8 cellular contexts compared by ENCODE assay signal in the genomic region with DNA sequence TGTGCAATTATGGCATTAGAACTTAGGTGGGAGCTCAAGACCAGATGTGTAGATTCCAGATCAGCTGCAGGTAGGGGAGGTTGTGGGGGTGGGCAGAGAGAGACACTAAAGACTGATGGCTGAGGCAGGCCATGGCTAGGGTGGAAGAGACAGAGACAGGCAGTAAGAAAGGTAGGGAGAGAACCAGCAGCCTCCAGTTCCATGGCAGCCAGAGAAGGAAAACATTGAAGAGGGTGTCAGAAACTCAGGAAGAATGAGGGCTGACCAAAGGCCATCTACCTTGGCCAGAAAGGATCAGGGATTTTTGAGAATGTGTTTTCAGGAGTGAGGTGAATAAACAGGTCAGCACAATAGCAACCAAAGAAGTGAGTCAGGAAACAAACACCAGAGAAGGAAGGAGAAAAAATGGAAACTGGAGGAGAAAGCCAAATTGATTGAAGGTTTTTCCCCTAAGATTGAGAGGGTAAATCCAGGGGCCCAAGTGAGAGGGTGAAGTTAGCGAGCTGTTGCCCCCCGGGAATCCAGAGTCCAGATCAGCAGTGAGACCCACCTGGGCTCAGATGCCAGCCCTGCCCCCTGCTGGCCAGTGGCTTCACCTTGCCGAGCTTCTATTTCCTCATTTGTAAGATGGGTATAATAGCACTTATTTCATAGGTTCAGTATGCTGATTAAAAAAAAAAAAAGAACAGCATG. TPM values are rescaled to one million over a fixed set of nuclear protein-coding genes. Genes with fewer than 3 reads are reported as not detected.
A peak's percentile ranks its signal among the peaks of the same experiment; 100 is the strongest.
DNase-seq lines count a peak whose midpoint lies in the region; ATAC-seq and TF ChIP-seq lines count a peak whose summit lies in the region.

No MANE protein-coding gene starts in this region.

- TF ChIP-seq POLR2A in erythroblast (IDR thresholded peaks at IDR 0.05; ENCODE audit: low read length) (no peak), ovary (IDR thresholded peaks at IDR 0.05) (no peak)

- 53 to 68% (median 64%) methylated on average over 3 of the region's 3 CpGs for WGBS in ovary, 3 donors

- no peaks in the 10 kb centered on the region for H3K9me3 Mint-ChIP-seq in activated CD8-positive, alpha-beta T cell treated with anti-CD3 and anti-CD28 coated beads for 36 hours

- no peak overlapping the region for H3K4me3 ChIP-seq in ovary

- no peaks in the 10 kb centered on the region for H3K9me3 ChIP-seq in ovary

- H3K4me3 Mint-ChIP-seq in activated CD8-positive, alpha-beta T cell treated with anti-CD3 and anti-CD28 coated beads for 36 hours, result no peak overlapping the region

- POLR2A ChIA-PET in activated CD8-positive, alpha-beta T cell treated with anti-CD3 and anti-CD28 coated beads for 36 hours (lab: Charles Lee), result interaction anchor here (1.3 kb wide), 1 partner anchor 49 kb away, joined by 3 read pairs; no protein-coding TSS in a partner anchor

- peaks cover 14% of the 10 kb centered on the region for H3K36me3 Mint-ChIP-seq in activated CD8-positive, alpha-beta T cell treated with anti-CD3 and anti-CD28 coated beads for 36 hours (ENCODE audit: low read depth)

- intact Hi-C loops in activated CD8-positive, alpha-beta T cell treated with anti-CD3 and anti-CD28 coated beads for 36 hours (cut with micrococcal nuclease), result loop anchor here (2.0 to 5.0 kb wide), 2 partner anchors 37 to 72 kb away; no protein-coding TSS in a partner anchor
- intact Hi-C loops in ovary (cut with DNase I), result loop anchor here in 2 of 4 donors (5.0 to 10.0 kb wide), 2 partner anchors 72 to 74 kb away; no protein-coding TSS in a partner anchor

- H3K4me1 Mint-ChIP-seq in activated CD8-positive, alpha-beta T cell treated with anti-CD3 and anti-CD28 coated beads for 36 hours (ENCODE audit: low read depth), result peaks cover 22% of the 10 kb centered on the region

- H3K27me3 Mint-ChIP-seq in activated CD8-positive, alpha-beta T cell treated with anti-CD3 and anti-CD28 coated beads for 36 hours, result no peaks in the 10 kb centered on the region

- no peaks in the 10 kb centered on the region for H3K27me3 ChIP-seq in ovary

- H3K27ac ChIP-seq in ovary, result no peak overlapping the region

- H3K36me3 ChIP-seq in ovary, result no peaks in the 10 kb centered on the region

- H3K4me1 ChIP-seq in ovary (ENCODE audit: insufficient read depth), result no peaks in the 10 kb centered on the region

- CTCF ChIA-PET in activated CD8-positive, alpha-beta T cell treated with anti-CD3 and anti-CD28 coated beads for 36 hours (lab: Charles Lee), result interaction anchor here (0.8 to 8.7 kb wide), 28 partner anchors 11 to 224 kb away, joined by 3 to 102 read pairs (median 6); partner anchors contain the start of gene ABHD2

- peak; percentile 86 for TF ChIP-seq CTCF in activated CD8-positive, alpha-beta T cell treated with anti-CD3 and anti-CD28 coated beads for 36 hours (IDR thresholded peaks at IDR 0.05)
- peak; percentile 23 to 36 (median 23) for TF ChIP-seq CTCF in ovary (IDR thresholded peaks at IDR 0.05)

- no peak for TF ChIP-seq EP300 in ovary (IDR thresholded peaks at IDR 0.05)

- peak; percentile 76 for ATAC-seq in activated CD8-positive, alpha-beta T cell treated with anti-CD3 and anti-CD28 coated beads for 36 hours
- ATAC-seq in GM19035 (IDR thresholded peaks at IDR 0.05; ENCODE audit: unreplicated experiment), result no peak

- DNase-seq in NCI-H1092 treated with DMSO at 0.1 percent for 48 hours (lab: John Stamatoyannopoulos, UW) (peak; percentile 34), NCI-H1092 (lab: John Stamatoyannopoulos, UW) (no peak), NCI-H1105 treated with DMSO at 0.1 percent for 48 hours (lab: John Stamatoyannopoulos, UW) (peak; percentile 28), erythroblast (lab: John Stamatoyannopoulos, UW) (peak; percentile 58 to 73), ovary (peak; percentile 32 to 65 (median 57)), HPDE6-E6E7 (ENCODE audit: extremely low spot score) (no peak)
- peak; percentile 78 for DNase-seq in activated CD8-positive, alpha-beta T cell treated with anti-CD3 and anti-CD28 coated beads for 36 hours

- no peak overlapping the region for H3K27ac Mint-ChIP-seq in activated CD8-positive, alpha-beta T cell treated with anti-CD3 and anti-CD28 coated beads for 36 hours

RNA-seq across cellular contexts. Expression of gene ABHD2, which starts 41.0 kb away (rescaled TPM):
- 10 to 100 TPM; 36.8 to 38.9 TPM for total RNA-seq in activated CD8-positive, alpha-beta T cell treated with anti-CD3 and anti-CD28 coated beads for 36 hours
- total RNA-seq in ovary, result 100 to 1,000 TPM in 1 of 7 donors, 10 to 100 TPM in 6; 37.2 to 107 (median 89.5) TPM
- polyA plus RNA-seq in ovary, result 100 to 1,000 TPM in 1 of 2 donors, 10 to 100 TPM in 1; 17.0 to 100 TPM

Comparison
In these comparisons a context has a peak if more than half of its experiments do, and no peak if none do; other contexts are left out.
1. DNase-seq: peak in NCI-H1092 treated with DMSO at 0.1 percent for 48 hours (single experiment), NCI-H1105 treated with DMSO at 0.1 percent for 48 hours (single experiment), activated CD8-positive, alpha-beta T cell treated with anti-CD3 and anti-CD28 coated beads for 36 hours (single experiment), erythroblast (2 of 2) and ovary (5 of 5); none in NCI-H1092 (single experiment) and HPDE6-E6E7 (single experiment).